ENCODE assay signal across 2 cellular contexts in genomic region chr10:78968300-78968943, GRCh38.
TF ChIP-seq lines count a peak whose summit lies in the region.

No MANE protein-coding gene starts in this region.

TF ChIP-seq in HepG2, 621 proteins besides CTCF, POLR2A, EP300 and RAD21 (continued from another document):
- TF ChIP-seq ZFY (CRISPR knock-in tag; IDR thresholded peaks at IDR 0.05) (no peak), ZNF549 (CRISPR knock-in tag; IDR thresholded peaks at IDR 0.05) (no peak), GATAD2A (CRISPR knock-in tag; IDR thresholded peaks at IDR 0.05) (no peak), ZNF629 (CRISPR knock-in tag; conservative IDR thresholded peaks at IDR 0.05) (peak; percentile 91)
- TF ChIP-seq, protein P1, sequence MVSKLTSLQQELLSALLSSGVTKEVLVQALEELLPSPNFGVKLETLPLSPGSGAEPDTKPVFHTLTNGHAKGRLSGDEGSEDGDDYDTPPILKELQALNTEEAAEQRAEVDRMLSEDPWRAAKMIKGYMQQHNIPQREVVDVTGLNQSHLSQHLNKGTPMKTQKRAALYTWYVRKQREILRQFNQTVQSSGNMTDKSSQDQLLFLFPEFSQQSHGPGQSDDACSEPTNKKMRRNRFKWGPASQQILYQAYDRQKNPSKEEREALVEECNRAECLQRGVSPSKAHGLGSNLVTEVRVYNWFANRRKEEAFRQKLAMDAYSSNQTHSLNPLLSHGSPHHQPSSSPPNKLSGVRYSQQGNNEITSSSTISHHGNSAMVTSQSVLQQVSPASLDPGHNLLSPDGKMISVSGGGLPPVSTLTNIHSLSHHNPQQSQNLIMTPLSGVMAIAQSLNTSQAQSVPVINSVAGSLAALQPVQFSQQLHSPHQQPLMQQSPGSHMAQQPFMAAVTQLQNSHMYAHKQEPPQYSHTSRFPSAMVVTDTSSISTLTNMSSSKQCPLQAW (CRISPR knock-in tag; IDR thresholded peaks at IDR 0.05) = no peak

TF ChIP-seq in K562, 482 proteins besides CTCF, POLR2A, EP300 and RAD21 (continued from another document):
- TF ChIP-seq SMARCA5 (IDR thresholded peaks at IDR 0.05) (0 out of 2 replicates have a peak, but pooled peaks have one; percentile 20), ZKSCAN8 (CRISPR knock-in tag; IDR thresholded peaks at IDR 0.05) (no peak), KDM1A (IDR thresholded peaks at IDR 0.05) (peak; percentile 36 to 66; a peak in 2 of 4 replicates), BCOR (IDR thresholded peaks at IDR 0.05) (peak; percentile 81), GABPA (tag; conservative IDR thresholded peaks at IDR 0.05; ENCODE audit: low read depth) (no peak), RBM39 (optimal IDR thresholded peaks at IDR 0.05; ENCODE audit: low read depth, low read length) (no peak), SPI1 (IDR thresholded peaks at IDR 0.05; ENCODE audit: borderline replicate concordance, low read depth, low read length) (no peak), RBM25 (IDR thresholded peaks at IDR 0.05; ENCODE audit: low read depth, low read length, severe bottlenecking) (peak; percentile 72), BMI1 (IDR thresholded peaks at IDR 0.05; ENCODE audit: low read length) (no peak), POLR3G (IDR thresholded peaks at IDR 0.05; ENCODE audit: extremely low read depth, insufficient read length, insufficient replicate concordance) (no peak), RCOR1 (IDR thresholded peaks at IDR 0.05; ENCODE audit: borderline replicate concordance in 1 of 2, low read depth in 2 of 2, low read length in 2 of 2) (0 out of 4 replicates have a peak, but pooled peaks of 1 of the 2 experiments have one; percentile 27)
